Comparison of ENCODE assay signal across 9 cellular contexts in the genomic region with DNA sequence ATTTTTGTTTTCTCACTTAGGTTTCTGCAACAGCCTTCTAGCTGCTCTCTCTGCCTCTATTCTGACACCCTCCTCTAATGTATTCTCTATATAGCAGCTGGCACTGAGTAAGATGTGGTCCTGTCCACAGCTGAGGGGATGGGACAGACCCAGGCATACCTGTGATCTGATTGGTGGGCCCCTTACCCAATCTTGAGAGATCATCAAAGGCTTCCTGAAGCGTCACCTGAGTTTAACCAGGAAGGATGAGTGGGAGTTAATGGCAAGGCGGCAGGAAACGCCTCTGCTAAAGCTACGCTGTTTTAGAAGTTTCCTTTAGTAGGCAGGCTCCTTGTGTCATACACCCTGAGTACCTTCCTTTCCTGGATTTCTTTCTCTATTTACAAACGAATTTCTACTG. TPM values are rescaled to one million over a fixed set of nuclear protein-coding genes. Genes with fewer than 3 reads are reported as not detected.
DNase-seq lines count a peak whose midpoint lies in the region; ATAC-seq, FAIRE-seq and TF ChIP-seq lines count a peak whose summit lies in the region.
"Had no signal": no experiment of that assay in that cellular context is flagged by ENCODE, and none has a peak within 500 bp of the region (broad histone marks: within the 10 kb centered on the region; RNA-seq: fewer than 3 reads in every experiment).

No MANE protein-coding gene starts in this region.

- no peak for FAIRE-seq in K562 (lab: Jason Lieb, UNC)

- BruUV-seq in K562 (replicated peaks; lab: Mats Ljungman, UMichigan) (no TSS peak), OCI-LY7 (replicated peaks; lab: Mats Ljungman, UMichigan) (no TSS peak)

- CTCF ChIA-PET in K562 (lab: Yijun Ruan, JAX; ENCODE audit: low intra/inter-chr PET ratio) (no interaction called here), OCI-LY7 (lab: Charles Lee; ENCODE audit: unreplicated experiment) (no interaction called here)

- no peaks in the 10 kb centered on the region for H3K9me2 ChIP-seq in OCI-LY7 (ENCODE audit: insufficient read depth, low read length)

- peak overlapping the region; percentile 10 for H3K27ac Mint-ChIP-seq in stimulated activated effector memory CD8-positive, alpha-beta T cell treated with anti-CD3 and anti-CD28 coated beads, Interleukin-12 subunit alpha, Interleukin-12 subunit beta, amount 100 ng/mL, for 72 hours

- H3K27me3 ChIP-seq in K562 (ENCODE audit: control insufficient read depth in 2 of 2, insufficient read depth in 2 of 2, low read length in 2 of 2): no peaks in the 10 kb centered on the region

- H3K4me3 ChIP-seq in K562 (no peak overlapping the region), OCI-LY7 (ENCODE audit: low read depth, low read length, poor library complexity, severe bottlenecking) (no peak overlapping the region)

- TF ChIP-seq CTCF in K562 (IDR thresholded peaks at IDR 0.05 in 2 of 3, conservative IDR thresholded peaks at IDR 0.05 in 1 of 3; ENCODE audit: insufficient read depth in 2 of 3, low read depth in 1 of 3, low read length in 3 of 3) (no peak), OCI-LY7 (conservative IDR thresholded peaks at IDR 0.05; ENCODE audit: low read length) (no peak)

- H3K9me3 Mint-ChIP-seq in stimulated activated effector memory CD8-positive, alpha-beta T cell treated with anti-CD3 and anti-CD28 coated beads, Interleukin-12 subunit alpha, Interleukin-12 subunit beta, amount 100 ng/mL, for 72 hours: no peaks in the 10 kb centered on the region

- WGBS in K562 (ENCODE audit: insufficient coverage, low coverage, missing lambda C conversion rate): 44% methylated on average over 5 of the region's 5 CpGs

- H2AFZ ChIP-seq in K562 (ENCODE audit: low read depth, low read length) (no peak overlapping the region), OCI-LY7 (ENCODE audit: low read length) (no peak overlapping the region)

- H3K4me1 Mint-ChIP-seq in stimulated activated effector memory CD8-positive, alpha-beta T cell treated with anti-CD3 and anti-CD28 coated beads, Interleukin-12 subunit alpha, Interleukin-12 subunit beta, amount 100 ng/mL, for 72 hours: peaks cover 55% of the 10 kb centered on the region

- no peak overlapping the region; a peak in 1 of 4 replicates for H3K9ac ChIP-seq in K562 (ENCODE audit: insufficient read depth in 1 of 2, low read depth in 2 of 2, low read length in 2 of 2)

- no peak for TF ChIP-seq POLR2A in K562 (conservative IDR thresholded peaks at IDR 0.05)

- TF ChIP-seq RAD21 in K562 (CRISPR knock-in tag; conservative IDR thresholded peaks at IDR 0.05 in 1 of 2, IDR thresholded peaks at IDR 0.05 in 1 of 2): no peak

- in situ Hi-C loops in K562 (cut with MboI): no loop called here

- POLR2A ChIA-PET in K562 (lab: Yijun Ruan, JAX) (interaction anchor here (1.0 to 1.6 kb wide), 3 partner anchors 8 to 21 kb away, joined by 3 to 6 read pairs (median 5); no protein-coding TSS in a partner anchor), OCI-LY7 (lab: Charles Lee) (no interaction called here)

- no peak overlapping the region for H3K27ac ChIP-seq in K562 (ENCODE audit: extremely low read depth, low read depth, low read length)
- H3K27ac ChIP-seq in OCI-LY7 (ENCODE audit: low read depth, low read length, poor library complexity, severe bottlenecking): no peak overlapping the region

- H3K4me1 ChIP-seq in K562 (replicated peaks in 1 of 2; ENCODE audit: control insufficient read depth in 2 of 2, insufficient read depth in 2 of 2, low read length in 2 of 2) (peaks cover 33 to 43% of the 10 kb centered on the region in 2 experiments), OCI-LY7 (ENCODE audit: insufficient read depth, low read length, poor library complexity, severe bottlenecking) (peaks cover 20% of the 10 kb centered on the region)

- intact Hi-C loops in K562 (cut with micrococcal nuclease): no loop called here
- intact Hi-C loops in OCI-LY7 (cut with micrococcal nuclease; ENCODE audit: unreplicated experiment): no loop called here

- H3K36me3 Mint-ChIP-seq in stimulated activated effector memory CD8-positive, alpha-beta T cell treated with anti-CD3 and anti-CD28 coated beads, Interleukin-12 subunit alpha, Interleukin-12 subunit beta, amount 100 ng/mL, for 72 hours: peaks cover 9% of the 10 kb centered on the region

- peaks cover 2% of the 10 kb centered on the region; the same call in 1 of the 3 replicates for H3K36me3 ChIP-seq in K562 (ENCODE audit: control insufficient read depth, insufficient read depth, low read length)
- H3K36me3 ChIP-seq in OCI-LY7 (ENCODE audit: insufficient read depth, low read length): no peaks in the 10 kb centered on the region

- no peaks in the 10 kb centered on the region for H3K9me3 ChIP-seq in K562 (replicated peaks; ENCODE audit: control insufficient read depth, insufficient read depth, low read depth, low read length)
- H3K9me3 ChIP-seq in OCI-LY7 (ENCODE audit: low read length): no peaks in the 10 kb centered on the region

- peak overlapping the region; percentile 73 for H3K4me3 Mint-ChIP-seq in stimulated activated effector memory CD8-positive, alpha-beta T cell treated with anti-CD3 and anti-CD28 coated beads, Interleukin-12 subunit alpha, Interleukin-12 subunit beta, amount 100 ng/mL, for 72 hours

- peak overlapping the region; percentile 98; the same call in 1 of the 2 replicates for H3K4me2 ChIP-seq in K562 (ENCODE audit: insufficient read depth, low read length)
- H3K4me2 ChIP-seq in OCI-LY7 (ENCODE audit: low read length): no peak overlapping the region

- ATAC-seq in GM21723 (IDR thresholded peaks at IDR 0.05; ENCODE audit: unreplicated experiment) (peak; percentile 39), K562 (no peak), HG02973 (IDR thresholded peaks at IDR 0.05; ENCODE audit: unreplicated experiment) (no peak), GM19023 (IDR thresholded peaks at IDR 0.05; ENCODE audit: unreplicated experiment) (no peak)
- ATAC-seq in stimulated activated effector memory CD8-positive, alpha-beta T cell treated with anti-CD3 and anti-CD28 coated beads, Interleukin-12 subunit alpha, Interleukin-12 subunit beta, amount 100 ng/mL, for 72 hours: peak; percentile 90

- H4K20me1 ChIP-seq in K562 (replicated peaks; ENCODE audit: control insufficient read depth, insufficient read depth, low read length) (no peaks in the 10 kb centered on the region), OCI-LY7 (ENCODE audit: insufficient read depth, low read length) (no peaks in the 10 kb centered on the region)

- no peaks in the 10 kb centered on the region for H3K9me1 ChIP-seq in K562 (ENCODE audit: control insufficient read depth, insufficient read depth, low read length)

- DNase-seq in activated CD4-positive, alpha-beta T cell treated with anti-CD3 and anti-CD28 coated beads for 1 hour: peak; percentile 52
- DNase-seq in K562 (ENCODE audit: extremely low read depth in 1 of 4, low spot score in 3 of 4) (no peak), OCI-LY7 (ENCODE audit: low spot score) (no peak), SHP77 (lab: John Stamatoyannopoulos, UW) (no peak)
- DNase-seq in stimulated activated effector memory CD8-positive, alpha-beta T cell treated with anti-CD3 and anti-CD28 coated beads, Interleukin-12 subunit alpha, Interleukin-12 subunit beta, amount 100 ng/mL, for 72 hours (ENCODE audit: low spot score in 2 of 2): no peak
- DNase-seq: NCI-H748 treated with DMSO at 0.1 percent for 48 hours had no signal

- no peak for TF ChIP-seq EP300 in K562 (IDR thresholded peaks at IDR 0.05; ENCODE audit: low read length)

- H3K79me2 ChIP-seq in K562 (ENCODE audit: control insufficient read depth, insufficient read depth, low read length) (peaks cover 22% of the 10 kb centered on the region; the same call in 2 of the 3 replicates), OCI-LY7 (ENCODE audit: insufficient read depth, low read depth, low read length) (no peaks in the 10 kb centered on the region)

RNA-seq across cellular contexts. Expression of a gene that starts 5.7 kb away (rescaled TPM):
- total RNA-seq in K562 (2011; cell fraction: chromatin; rRNA removed; ENCODE audit: low replicate concordance): 24.7 and 26.6 TPM in 2 replicates
- total RNA-seq in K562 (2011; cell fraction: nucleolus; rRNA removed): 14.5 and 15.1 TPM in 2 replicates
- total RNA-seq in K562 (2011; cell fraction: nucleoplasm; rRNA removed): 20.1 and 32.4 TPM in 2 replicates
- total RNA-seq in K562 (2014; rRNA removed) (4.9 and 7.1 TPM in 2 replicates), K562 (2014; rRNA removed; fragmentation: Illumina TruSeq; extraction: Trizol) (5.4 and 5.6 TPM in 2 replicates), K562 (2015; rRNA removed; fragmentation: Illumina TruSeq; extraction: Trizol) (6.3 and 6.4 TPM in 2 replicates), K562 (2021) (15.5 and 16.3 TPM in 2 replicates), OCI-LY7 (2022) (24.8 and 25.2 TPM in 2 replicates)
- polyA plus RNA-seq in K562 (2011; rRNA removed) (3.2 and 5.2 TPM in 2 replicates), K562 (2014; fragmentation: Illumina TruSeq; extraction: Trizol) (8.7 and 9.0 TPM in 2 replicates), K562 (2014; fragmentation: Nextera tagmentation; extraction: Ambion mirVana) (under 1 TPM; 0.35 to 0.58 TPM), K562 (2014; rRNA removed) (5.3 and 5.5 TPM in 2 replicates)
- polyA plus RNA-seq in K562 (2011; cell fraction: cytosol; rRNA removed): 3.0 and 3.4 TPM in 2 replicates
- 7.8 and 14.6 TPM in 2 replicates for polyA plus RNA-seq in K562 (2011; cell fraction: nucleus; rRNA removed)
- 6.3 and 6.6 TPM in 2 replicates for polyA plus RNA-seq in K562 (2012)
- polyA minus RNA-seq in K562 (2011; rRNA and poly(A)+ RNA removed): 6.5 and 10.2 TPM in 2 replicates
- 10.4 and 12.0 TPM in 2 replicates for polyA minus RNA-seq in K562 (2011; cell fraction: cytosol; rRNA and poly(A)+ RNA removed)
- 5.7 and 7.3 TPM in 2 replicates for polyA minus RNA-seq in K562 (2011; cell fraction: nucleus; rRNA and poly(A)+ RNA removed)
- total RNA-seq in OCI-LY7 (2014; rRNA removed; shearing (Covaris generic)): 11.9 and 14.7 TPM in 2 replicates

RNA-seq across cellular contexts. Expression of a gene that starts 52.3 kb away (rescaled TPM):
- total RNA-seq in K562 (2011; cell fraction: chromatin; rRNA removed; ENCODE audit: low replicate concordance): 33.8 and 38.3 TPM in 2 replicates
- 33.5 and 37.1 TPM in 2 replicates for total RNA-seq in K562 (2011; cell fraction: nucleolus; rRNA removed)
- total RNA-seq in K562 (2011; cell fraction: nucleoplasm; rRNA removed): 36.7 and 58.4 TPM in 2 replicates
- total RNA-seq in K562 (2014; rRNA removed): 67.0 and 68.4 TPM in 2 replicates
- total RNA-seq in K562 (2014; rRNA removed; fragmentation: Illumina TruSeq; extraction: Trizol): 79.0 and 87.6 TPM in 2 replicates
- 83.4 and 91.1 TPM in 2 replicates for total RNA-seq in K562 (2015; rRNA removed; fragmentation: Illumina TruSeq; extraction: Trizol)
- total RNA-seq in K562 (2021): 91.7 and 92.5 TPM in 2 replicates
- 129 and 170 TPM in 2 replicates for polyA plus RNA-seq in K562 (2011; rRNA removed)
- 125 and 156 TPM in 2 replicates for polyA plus RNA-seq in K562 (2011; cell fraction: cytosol; rRNA removed)
- polyA plus RNA-seq in K562 (2011; cell fraction: nucleus; rRNA removed): 64.6 and 74.4 TPM in 2 replicates
- polyA plus RNA-seq in K562 (2012): 79.1 and 122 TPM in 2 replicates
- 139 and 147 TPM in 2 replicates for polyA plus RNA-seq in K562 (2014; fragmentation: Illumina TruSeq; extraction: Trizol)
- polyA plus RNA-seq in K562 (2014; fragmentation: Nextera tagmentation; extraction: Ambion mirVana): 100 to 1,000 TPM; 258 to 288 TPM
- 126 and 140 TPM in 2 replicates for polyA plus RNA-seq in K562 (2014; rRNA removed)
- 33.3 and 40.1 TPM in 2 replicates for polyA minus RNA-seq in K562 (2011; rRNA and poly(A)+ RNA removed)
- polyA minus RNA-seq in K562 (2011; cell fraction: cytosol; rRNA and poly(A)+ RNA removed): 25.8 and 39.5 TPM in 2 replicates
- 28.5 and 30.0 TPM in 2 replicates for polyA minus RNA-seq in K562 (2011; cell fraction: nucleus; rRNA and poly(A)+ RNA removed)
- 57.1 and 73.4 TPM in 2 replicates for total RNA-seq in OCI-LY7 (2014; rRNA removed; shearing (Covaris generic))
- 91.8 and 95.8 TPM in 2 replicates for total RNA-seq in OCI-LY7 (2022)

Comparison
In these comparisons a context has a peak if more than half of its experiments do, and no peak if none do; other contexts are left out.
1. ATAC-seq: peak in GM21723 (single experiment) and stimulated activated effector memory CD8-positive, alpha-beta T cell treated with anti-CD3 and anti-CD28 coated beads, Interleukin-12 subunit alpha, Interleukin-12 subunit beta, amount 100 ng/mL, for 72 hours (single experiment); none in K562 (single experiment), HG02973 (single experiment) and GM19023 (single experiment).